1 cellular context compared by ENCODE assay signal in the genomic region with DNA sequence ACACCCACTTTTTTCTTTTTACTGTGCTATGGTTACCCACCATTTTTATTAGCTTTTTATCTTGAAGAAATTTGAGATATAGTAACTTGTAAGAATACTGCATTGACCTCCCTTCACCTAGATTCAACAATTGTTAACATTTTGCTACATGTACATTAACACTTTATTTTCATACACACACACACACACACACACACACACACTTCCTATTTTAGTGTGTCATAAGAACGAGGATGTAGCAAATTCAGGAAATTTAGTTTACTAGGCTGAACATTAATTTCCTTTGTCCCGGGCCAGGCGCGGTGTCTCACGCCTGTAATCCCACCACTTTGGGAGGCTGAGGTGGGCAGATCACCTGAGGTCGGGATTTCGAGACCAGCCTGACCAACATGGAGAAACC.
TF ChIP-seq lines count a peak whose summit lies in the region.

No MANE protein-coding gene starts in this region.

TF ChIP-seq in GM23338, 12 proteins besides CTCF, POLR2A, EP300 and RAD21 (continued from another document):
- TF ChIP-seq, protein P1, sequence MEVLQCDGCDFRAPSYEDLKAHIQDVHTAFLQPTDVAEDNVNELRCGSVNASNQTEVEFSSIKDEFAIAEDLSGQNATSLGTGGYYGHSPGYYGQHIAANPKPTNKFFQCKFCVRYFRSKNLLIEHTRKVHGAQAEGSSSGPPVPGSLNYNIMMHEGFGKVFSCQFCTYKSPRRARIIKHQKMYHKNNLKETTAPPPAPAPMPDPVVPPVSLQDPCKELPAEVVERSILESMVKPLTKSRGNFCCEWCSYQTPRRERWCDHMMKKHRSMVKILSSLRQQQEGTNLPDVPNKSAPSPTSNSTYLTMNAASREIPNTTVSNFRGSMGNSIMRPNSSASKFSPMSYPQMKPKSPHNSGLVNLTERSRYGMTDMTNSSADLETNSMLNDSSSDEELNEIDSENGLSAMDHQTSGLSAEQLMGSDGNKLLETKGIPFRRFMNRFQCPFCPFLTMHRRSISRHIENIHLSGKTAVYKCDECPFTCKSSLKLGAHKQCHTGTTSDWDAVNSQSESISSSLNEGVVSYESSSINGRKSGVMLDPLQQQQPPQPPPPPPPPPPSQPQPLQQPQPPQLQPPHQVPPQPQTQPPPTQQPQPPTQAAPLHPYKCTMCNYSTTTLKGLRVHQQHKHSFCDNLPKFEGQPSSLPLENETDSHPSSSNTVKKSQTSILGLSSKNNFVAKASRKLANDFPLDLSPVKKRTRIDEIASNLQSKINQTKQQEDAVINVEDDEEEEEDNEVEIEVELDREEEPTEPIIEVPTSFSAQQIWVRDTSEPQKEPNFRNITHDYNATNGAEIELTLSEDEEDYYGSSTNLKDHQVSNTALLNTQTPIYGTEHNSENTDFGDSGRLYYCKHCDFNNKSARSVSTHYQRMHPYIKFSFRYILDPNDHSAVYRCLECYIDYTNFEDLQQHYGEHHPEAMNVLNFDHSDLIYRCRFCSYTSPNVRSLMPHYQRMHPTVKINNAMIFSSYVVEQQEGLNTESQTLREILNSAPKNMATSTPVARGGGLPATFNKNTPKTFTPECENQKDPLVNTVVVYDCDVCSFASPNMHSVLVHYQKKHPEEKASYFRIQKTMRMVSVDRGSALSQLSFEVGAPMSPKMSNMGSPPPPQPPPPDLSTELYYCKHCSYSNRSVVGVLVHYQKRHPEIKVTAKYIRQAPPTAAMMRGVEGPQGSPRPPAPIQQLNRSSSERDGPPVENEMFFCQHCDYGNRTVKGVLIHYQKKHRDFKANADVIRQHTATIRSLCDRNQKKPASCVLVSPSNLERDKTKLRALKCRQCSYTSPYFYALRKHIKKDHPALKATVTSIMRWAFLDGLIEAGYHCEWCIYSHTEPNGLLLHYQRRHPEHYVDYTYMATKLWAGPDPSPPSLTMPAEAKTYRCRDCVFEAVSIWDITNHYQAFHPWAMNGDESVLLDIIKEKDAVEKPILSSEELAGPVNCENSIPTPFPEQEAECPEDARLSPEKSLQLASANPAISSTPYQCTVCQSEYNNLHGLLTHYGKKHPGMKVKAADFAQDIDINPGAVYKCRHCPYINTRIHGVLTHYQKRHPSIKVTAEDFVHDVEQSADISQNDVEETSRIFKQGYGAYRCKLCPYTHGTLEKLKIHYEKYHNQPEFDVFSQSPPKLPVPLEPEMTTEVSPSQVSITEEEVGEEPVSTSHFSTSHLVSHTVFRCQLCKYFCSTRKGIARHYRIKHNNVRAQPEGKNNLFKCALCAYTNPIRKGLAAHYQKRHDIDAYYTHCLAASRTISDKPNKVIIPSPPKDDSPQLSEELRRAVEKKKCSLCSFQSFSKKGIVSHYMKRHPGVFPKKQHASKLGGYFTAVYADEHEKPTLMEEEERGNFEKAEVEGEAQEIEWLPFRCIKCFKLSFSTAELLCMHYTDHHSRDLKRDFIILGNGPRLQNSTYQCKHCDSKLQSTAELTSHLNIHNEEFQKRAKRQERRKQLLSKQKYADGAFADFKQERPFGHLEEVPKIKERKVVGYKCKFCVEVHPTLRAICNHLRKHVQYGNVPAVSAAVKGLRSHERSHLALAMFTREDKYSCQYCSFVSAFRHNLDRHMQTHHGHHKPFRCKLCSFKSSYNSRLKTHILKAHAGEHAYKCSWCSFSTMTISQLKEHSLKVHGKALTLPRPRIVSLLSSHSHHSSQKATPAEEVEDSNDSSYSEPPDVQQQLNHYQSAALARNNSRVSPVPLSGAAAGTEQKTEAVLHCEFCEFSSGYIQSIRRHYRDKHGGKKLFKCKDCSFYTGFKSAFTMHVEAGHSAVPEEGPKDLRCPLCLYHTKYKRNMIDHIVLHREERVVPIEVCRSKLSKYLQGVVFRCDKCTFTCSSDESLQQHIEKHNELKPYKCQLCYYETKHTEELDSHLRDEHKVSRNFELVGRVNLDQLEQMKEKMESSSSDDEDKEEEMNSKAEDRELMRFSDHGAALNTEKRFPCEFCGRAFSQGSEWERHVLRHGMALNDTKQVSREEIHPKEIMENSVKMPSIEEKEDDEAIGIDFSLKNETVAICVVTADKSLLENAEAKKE (CRISPR knock-in tag; IDR thresholded peaks at IDR 0.05): no peak
- no peak for TF ChIP-seq EZH2phosphoT487 (IDR thresholded peaks at IDR 0.05; ENCODE audit: unreplicated experiment)
- TF ChIP-seq STAT1 (IDR thresholded peaks at IDR 0.05; ENCODE audit: unreplicated experiment): no peak
- no peak for TF ChIP-seq NANOG (IDR thresholded peaks at IDR 0.05; ENCODE audit: borderline replicate concordance)
